ENCODE assay signal across 27 cellular contexts in genomic region chr10:121374121-121374520, GRCh38.
"Had no signal": no experiment of that assay in that cellular context is flagged by ENCODE, and none has a peak within 500 bp of the region (broad histone marks: within the 10 kb centered on the region; RNA-seq: fewer than 3 reads in every experiment).

No MANE protein-coding gene starts in this region.

- H2AFZ ChIP-seq: parathyroid adenoma had no signal

- H3K27ac Mint-ChIP-seq: immature natural killer cell; naive thymus-derived CD8-positive, alpha-beta T cell; nephron; progenitor cell of endocrine pancreas; stimulated activated naive B cell treated with anti-CD40 and anti-IgM and Interleukin-4, amounts not matched to agents 10 μg/mL and 1 μg/mL and 100 μg/mL, for 72 hours had no signal

- H3K27me3 Mint-ChIP-seq: progenitor cell of endocrine pancreas; stimulated activated naive B cell treated with anti-CD40 and anti-IgM and Interleukin-4, amounts not matched to agents 10 μg/mL and 1 μg/mL and 100 μg/mL, for 72 hours had no signal

- H3K36me3 ChIP-seq: left ventricle myocardium inferior, neutrophil, right atrium auricular region, right lobe of liver, stomach, thyroid gland, transverse colon, upper lobe of left lung, vagina had no signal

- H3K79me2 ChIP-seq: parathyroid adenoma had no signal

- H3K9ac ChIP-seq: parathyroid adenoma had no signal

- H3K4me1 Mint-ChIP-seq: immature natural killer cell; stimulated activated naive B cell treated with anti-CD40 and anti-IgM and Interleukin-4, amounts not matched to agents 10 μg/mL and 1 μg/mL and 100 μg/mL, for 72 hours had no signal

- ATAC-seq: naive thymus-derived CD8-positive, alpha-beta T cell; right lobe of liver; stimulated activated naive B cell treated with anti-CD40 and anti-IgM and Interleukin-4, amounts not matched to agents 10 μg/mL and 1 μg/mL and 100 μg/mL, for 72 hours; stimulated activated naive CD8-positive, alpha-beta T cell treated with anti-CD3 and anti-CD28 coated beads, Interleukin-15, Interleukin-2, amounts not matched to agents 100 U/mL and 50 U/mL, for 24 hours had no signal

- H3K4me1 ChIP-seq: left ventricle myocardium inferior, parathyroid adenoma, right atrium auricular region, right lobe of liver, stomach, testis, transverse colon, upper lobe of left lung, vagina had no signal

- H3K9me3 Mint-ChIP-seq: nephron, neural crest cell had no signal

- H3K4me3 Mint-ChIP-seq: immature natural killer cell; naive thymus-derived CD8-positive, alpha-beta T cell; nephron; neural crest cell; stimulated activated naive B cell treated with anti-CD40 and anti-IgM and Interleukin-4, amounts not matched to agents 10 μg/mL and 1 μg/mL and 100 μg/mL, for 72 hours had no signal

- DNase-seq: hypothalamus; immature natural killer cell; kidney; left ventricle myocardium inferior; midbrain; naive thymus-derived CD8-positive, alpha-beta T cell; occipital lobe; right lobe of liver; stimulated activated CD4-positive, alpha-beta T cell treated with anti-CD3 and anti-CD28 coated beads, Interleukin-12 subunit alpha, Interleukin-12 subunit beta, amount 100 ng/mL, for 4 hours; stimulated activated CD4-positive, alpha-beta T cell treated with anti-CD3 and anti-CD28 coated beads, Interleukin-15, amount 100 ng/mL, for 24 hours; stimulated activated CD4-positive, alpha-beta T cell treated with anti-CD3 and anti-CD28 coated beads, Interleukin-2, amount 100 ng/mL, for 24 hours; stimulated activated CD4-positive, alpha-beta T cell treated with anti-CD3 and anti-CD28 coated beads, Interleukin-4, amount 100 ng/mL, for 1 hour; stimulated activated naive B cell treated with anti-CD40 and anti-IgM and Interleukin-4, amounts not matched to agents 10 μg/mL and 1 μg/mL and 100 μg/mL, for 72 hours; stimulated activated naive CD8-positive, alpha-beta T cell treated with anti-CD3 and anti-CD28 coated beads, Interleukin-15, Interleukin-2, amounts not matched to agents 100 U/mL and 50 U/mL, for 24 hours; stomach; testis; thyroid gland; transverse colon; upper lobe of left lung had no signal

- H3K4me3 ChIP-seq: left ventricle myocardium inferior, lung, right atrium auricular region, right lobe of liver, stomach, testis, thyroid gland, transverse colon, upper lobe of left lung, vagina had no signal

- H3K36me3 Mint-ChIP-seq: immature natural killer cell; naive thymus-derived CD8-positive, alpha-beta T cell; stimulated activated naive B cell treated with anti-CD40 and anti-IgM and Interleukin-4, amounts not matched to agents 10 μg/mL and 1 μg/mL and 100 μg/mL, for 72 hours had no signal

- H3K27ac ChIP-seq: left ventricle myocardium inferior, neutrophil, parathyroid adenoma, right atrium auricular region, right lobe of liver, stomach, transverse colon, upper lobe of left lung, vagina had no signal

- H3K9me3 ChIP-seq: left ventricle myocardium inferior, neutrophil, right atrium auricular region, right lobe of liver, stomach, testis, thyroid gland, transverse colon, upper lobe of left lung, vagina had no signal

- H3K27me3 ChIP-seq: neutrophil, right atrium auricular region, right lobe of liver, stomach, testis, thyroid gland, transverse colon, upper lobe of left lung, vagina had no signal
